In genomic region chr2:127060264-127060945, GRCh38 we compare ENCODE assay signal across 16 cellular contexts. TPM values are rescaled to one million over a fixed set of nuclear protein-coding genes. Genes with fewer than 3 reads are reported as not detected.
DNase-seq lines count a peak whose midpoint lies in the region; ATAC-seq, FAIRE-seq and TF ChIP-seq lines count a peak whose summit lies in the region.
"Had no signal": no experiment of that assay in that cellular context is flagged by ENCODE, and none has a peak within 500 bp of the region (broad histone marks: within the 10 kb centered on the region; RNA-seq: fewer than 3 reads in every experiment).

No MANE protein-coding gene starts in this region.

- 96% methylated on average over 30 of the region's 30 CpGs for WGBS in right cardiac atrium
- WGBS in psoas muscle, 3 donors, result 70 to 84% (median 73%) methylated on average over 30 of the region's 30 CpGs
- WGBS in hepatocyte (ENCODE audit: low lambda C conversion rate, missing lambda C conversion rate), result 95% methylated on average over 30 of the region's 30 CpGs

- H3K4me3 ChIP-seq in right cardiac atrium (ENCODE audit: low read length), result no peak overlapping the region
- H3K4me3 ChIP-seq in endothelial cell of umbilical vein (replicated peaks in 1 of 3; ENCODE audit: insufficient read depth in 1 of 3, low read depth in 1 of 3, low read length in 3 of 3), result no peak overlapping the region
- no peak overlapping the region for H3K4me3 ChIP-seq in psoas muscle
- no peak overlapping the region for H3K4me3 ChIP-seq in hepatocyte

- no peaks in the 10 kb centered on the region for H3K9me3 ChIP-seq in right cardiac atrium (ENCODE audit: control insufficient read depth, low read length)
- no peaks in the 10 kb centered on the region for H3K9me3 ChIP-seq in endothelial cell of umbilical vein (replicated peaks; ENCODE audit: control insufficient read depth, insufficient read depth, low read length)
- no peaks in the 10 kb centered on the region for H3K9me3 ChIP-seq in psoas muscle
- no peaks in the 10 kb centered on the region for H3K9me3 ChIP-seq in hepatocyte (ENCODE audit: low read depth)

- intact Hi-C loops in right cardiac atrium (cut with DNase I), result loop anchor here in 1 of 4 donors (10.0 kb wide), 1 partner anchor 114 kb away; no protein-coding TSS in a partner anchor
- intact Hi-C loops in cardiac septum (cut with DNase I), result loop anchor here (10.0 kb wide), 1 partner anchor 344 kb away; no protein-coding TSS in a partner anchor
- intact Hi-C loops in endothelial cell of umbilical vein (cut with micrococcal nuclease), result loop anchor here (5.0 to 10.0 kb wide), 2 partner anchors 234 to 403 kb away; partner anchors contain the start of genes ERCC3 and GYPC
- intact Hi-C loops in psoas muscle (cut with DNase I), result no loop called here

- no peak for ATAC-seq in right cardiac atrium
- ATAC-seq in psoas muscle, result no peak
- no peak for ATAC-seq in GM21447 (IDR thresholded peaks at IDR 0.05; ENCODE audit: unreplicated experiment)

- POLR2A ChIA-PET in endothelial cell of umbilical vein (lab: Charles Lee), result no interaction called here

- no peaks in the 10 kb centered on the region for H3K9me2 ChIP-seq in hepatocyte (replicated peaks; ENCODE audit: insufficient read depth)

- H3K9ac ChIP-seq in endothelial cell of umbilical vein (replicated peaks; ENCODE audit: extremely low read depth, insufficient read depth, low read length), result no peak overlapping the region

- no peaks in the 10 kb centered on the region for H3K9me1 ChIP-seq in endothelial cell of umbilical vein (replicated peaks; ENCODE audit: control insufficient read depth, extremely low read depth, insufficient read depth, low read length)

- H3K27ac ChIP-seq in right cardiac atrium (ENCODE audit: low read length), result no peak overlapping the region
- H3K27ac ChIP-seq in endothelial cell of umbilical vein (ENCODE audit: insufficient read depth, low read depth, low read length), result peak overlapping the region; percentile 26
- H3K27ac ChIP-seq in psoas muscle, result peak overlapping the region; percentile 98
- no peak overlapping the region for H3K27ac ChIP-seq in hepatocyte

- no peak for TF ChIP-seq POLR2A in endothelial cell of umbilical vein (IDR thresholded peaks at IDR 0.05; ENCODE audit: low read depth, low read length)

- H3K79me2 ChIP-seq in endothelial cell of umbilical vein (ENCODE audit: control insufficient read depth, insufficient read depth, low read length) (no peaks in the 10 kb centered on the region), hepatocyte (peaks cover 4% of the 10 kb centered on the region)

- H4K20me1 ChIP-seq in endothelial cell of umbilical vein (replicated peaks; ENCODE audit: control insufficient read depth, extremely low read depth, insufficient read depth, low read length) (no peaks in the 10 kb centered on the region), hepatocyte (ENCODE audit: insufficient read depth, poor library complexity, severe bottlenecking) (no peaks in the 10 kb centered on the region)

- no peak for FAIRE-seq in endothelial cell of umbilical vein (lab: Jason Lieb, UNC)
- FAIRE-seq: HTR-8/SVneo had no signal

- in situ Hi-C loops in KBM-7 (cut with MboI; ENCODE audit: low pct_unique_long_range_greater_than_20kb, low sequenced_read_pairs), result no loop called here

- DNase-seq in right cardiac atrium (peak in 2 of 3 donors; percentile 39 to 52), cardiac septum (ENCODE audit: low spot score) (no peak), endothelial cell of umbilical vein (ENCODE audit: low read depth, low spot score) (no peak), psoas muscle (peak in 1 of 2 donors; percentile 66), hepatocyte (ENCODE audit: low spot score) (no peak), KBM-7 (no peak)
- DNase-seq: 8988T; AML-193; C1 segment of cervical spinal cord; Calu3; CD4-positive, alpha-beta T cell; DMS 273 treated with DMSO at 0.1 percent for 48 hours; HCEC 1CT; HFFc6 had no signal

- no peaks in the 10 kb centered on the region for H3K36me3 ChIP-seq in endothelial cell of umbilical vein (ENCODE audit: control insufficient read depth in 2 of 2, extremely low read depth in 1 of 2, insufficient read depth in 2 of 2, low read length in 2 of 2)
- H3K36me3 ChIP-seq in psoas muscle (ENCODE audit: insufficient read depth in 1 of 2, low read depth in 1 of 2), result peaks cover 9 to 77% of the 10 kb centered on the region in 2 donors
- H3K36me3 ChIP-seq in hepatocyte (replicated peaks; ENCODE audit: insufficient read depth, low read depth), result no peaks in the 10 kb centered on the region

- no peak overlapping the region for H2AFZ ChIP-seq in endothelial cell of umbilical vein (ENCODE audit: low read depth, low read length)
- H2AFZ ChIP-seq in hepatocyte, result no peak overlapping the region

- H3K27me3 ChIP-seq in right cardiac atrium (ENCODE audit: control insufficient read depth, insufficient read depth), result no peaks in the 10 kb centered on the region
- H3K27me3 ChIP-seq in endothelial cell of umbilical vein (ENCODE audit: control insufficient read depth in 2 of 2, insufficient read depth in 2 of 2, low read length in 2 of 2), result no peaks in the 10 kb centered on the region
- H3K27me3 ChIP-seq in psoas muscle (ENCODE audit: insufficient read depth in 3 of 3, low read length in 2 of 3), result no peaks in the 10 kb centered on the region
- no peaks in the 10 kb centered on the region for H3K27me3 ChIP-seq in hepatocyte

- TF ChIP-seq CTCF in endothelial cell of umbilical vein (IDR thresholded peaks at IDR 0.05; ENCODE audit: extremely low read depth in 1 of 2, insufficient read depth in 1 of 2, low read depth in 1 of 2, low read length in 2 of 2), result no peak
- TF ChIP-seq CTCF in psoas muscle (IDR thresholded peaks at IDR 0.05), result no peak
- TF ChIP-seq CTCF in hepatocyte (IDR thresholded peaks at IDR 0.05; ENCODE audit: poor library complexity), result no peak

- H3K4me1 ChIP-seq in right cardiac atrium (ENCODE audit: control insufficient read depth, insufficient read depth, low read length) (peaks cover 3% of the 10 kb centered on the region), endothelial cell of umbilical vein (ENCODE audit: control insufficient read depth, extremely low read depth, insufficient read depth, low read length) (peaks cover 47% of the 10 kb centered on the region), psoas muscle (peaks cover 45% of the 10 kb centered on the region), hepatocyte (ENCODE audit: insufficient read depth) (peaks cover 12% of the 10 kb centered on the region)

- no TSS peak for BruUV-seq in endothelial cell of umbilical vein (replicated peaks; lab: Mats Ljungman, UMichigan)

- CTCF ChIA-PET in endothelial cell of umbilical vein (lab: Charles Lee), result no interaction called here

- dilution Hi-C loops in endothelial cell of umbilical vein (cut with MboI; ENCODE audit: extremely low pct_ligation_motif_present, low sequenced_read_pairs), result no loop called here

- no peak overlapping the region for H3K4me2 ChIP-seq in endothelial cell of umbilical vein (ENCODE audit: insufficient read depth, low read length)
- no peak overlapping the region for H3K4me2 ChIP-seq in hepatocyte

TF ChIP-seq in endothelial cell of umbilical vein, 7 proteins besides CTCF, POLR2A, EP300 and RAD21:
- TF ChIP-seq FOS (IDR thresholded peaks at IDR 0.05; ENCODE audit: borderline replicate concordance, insufficient read depth, low read length), result no peak
- no peak for TF ChIP-seq EZH2 (IDR thresholded peaks at IDR 0.05; ENCODE audit: borderline replicate concordance, low read depth, low read length, severe bottlenecking)
- TF ChIP-seq MYC (IDR thresholded peaks at IDR 0.05; ENCODE audit: low read depth, low read length), result no peak
- TF ChIP-seq POLR2AphosphoS5 (IDR thresholded peaks at IDR 0.05; ENCODE audit: insufficient read depth, low read depth, low read length), result no peak
- no peak for TF ChIP-seq JUN (IDR thresholded peaks at IDR 0.05; ENCODE audit: borderline replicate concordance, insufficient read depth, insufficient read length, low read depth)
- no peak for TF ChIP-seq GATA2 (IDR thresholded peaks at IDR 0.05; ENCODE audit: insufficient read depth, insufficient read length, low read depth, low read length)
- TF ChIP-seq, protein P1, sequence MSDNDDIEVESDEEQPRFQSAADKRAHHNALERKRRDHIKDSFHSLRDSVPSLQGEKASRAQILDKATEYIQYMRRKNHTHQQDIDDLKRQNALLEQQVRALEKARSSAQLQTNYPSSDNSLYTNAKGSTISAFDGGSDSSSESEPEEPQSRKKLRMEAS (IDR thresholded peaks at IDR 0.05; ENCODE audit: insufficient read depth, insufficient read length), result no peak

RNA-seq across cellular contexts. Expression of gene BIN1, which starts 46.5 kb away (rescaled TPM):
- total RNA-seq in right cardiac atrium, result 10 to 100 TPM in 3 of 4 donors, 1 to 10 TPM in 1; 6.6 to 12.0 (median 10.4) TPM
- polyA plus RNA-seq in right cardiac atrium, result 5.9 TPM
- 14.0 TPM for total RNA-seq in cardiac septum
- 36.9 and 41.1 TPM in 2 replicates for total RNA-seq in endothelial cell of umbilical vein
- 25.8 and 26.3 TPM in 2 replicates for polyA plus RNA-seq in endothelial cell of umbilical vein
- 28.8 and 33.3 TPM in 2 replicates for polyA plus RNA-seq in endothelial cell of umbilical vein (2011; cell fraction: cytosol; rRNA removed)
- polyA plus RNA-seq in endothelial cell of umbilical vein (2011; cell fraction: nucleus; rRNA removed), result 44.9 and 47.0 TPM in 2 replicates
- polyA plus RNA-seq in endothelial cell of umbilical vein (2012), result 44.5 and 73.2 TPM in 2 replicates
- 13.8 and 26.5 TPM in 2 replicates for polyA minus RNA-seq in endothelial cell of umbilical vein
- polyA minus RNA-seq in endothelial cell of umbilical vein (2011; cell fraction: cytosol; rRNA and poly(A)+ RNA removed), result 20.5 TPM
- 8.6 and 18.5 TPM in 2 replicates for polyA minus RNA-seq in endothelial cell of umbilical vein (2011; cell fraction: nucleus; rRNA and poly(A)+ RNA removed)
- 1,000 to 10,000 TPM; 1,036 to 1,643 (median 1,260) TPM for total RNA-seq in psoas muscle
- polyA plus RNA-seq in psoas muscle, result 1,000 to 10,000 TPM in 2 of 3 donors, 100 to 1,000 TPM in 1; 615 to 1,667 (median 1,547) TPM
- 107 and 109 TPM in 2 replicates for total RNA-seq in hepatocyte
- 113 and 122 TPM in 2 replicates for polyA plus RNA-seq in hepatocyte

Comparison
In these comparisons a context has a peak if more than half of its experiments do, and no peak if none do; other contexts are left out.
1. DNase-seq: peak in right cardiac atrium (2 of 3); none in cardiac septum (single experiment), endothelial cell of umbilical vein (single experiment), hepatocyte (single experiment) and KBM-7 (single experiment).
2. H3K27ac ChIP-seq: peak in endothelial cell of umbilical vein (single experiment) and psoas muscle (single experiment); none in right cardiac atrium (single experiment) and hepatocyte (single experiment).
3. intact Hi-C loops: an anchor here in cardiac septum (10.0 kb wide) and endothelial cell of umbilical vein (5.0 to 10.0 kb wide); none called in psoas muscle.